ENCODE assay signal across 8 cellular contexts in the genomic region with DNA sequence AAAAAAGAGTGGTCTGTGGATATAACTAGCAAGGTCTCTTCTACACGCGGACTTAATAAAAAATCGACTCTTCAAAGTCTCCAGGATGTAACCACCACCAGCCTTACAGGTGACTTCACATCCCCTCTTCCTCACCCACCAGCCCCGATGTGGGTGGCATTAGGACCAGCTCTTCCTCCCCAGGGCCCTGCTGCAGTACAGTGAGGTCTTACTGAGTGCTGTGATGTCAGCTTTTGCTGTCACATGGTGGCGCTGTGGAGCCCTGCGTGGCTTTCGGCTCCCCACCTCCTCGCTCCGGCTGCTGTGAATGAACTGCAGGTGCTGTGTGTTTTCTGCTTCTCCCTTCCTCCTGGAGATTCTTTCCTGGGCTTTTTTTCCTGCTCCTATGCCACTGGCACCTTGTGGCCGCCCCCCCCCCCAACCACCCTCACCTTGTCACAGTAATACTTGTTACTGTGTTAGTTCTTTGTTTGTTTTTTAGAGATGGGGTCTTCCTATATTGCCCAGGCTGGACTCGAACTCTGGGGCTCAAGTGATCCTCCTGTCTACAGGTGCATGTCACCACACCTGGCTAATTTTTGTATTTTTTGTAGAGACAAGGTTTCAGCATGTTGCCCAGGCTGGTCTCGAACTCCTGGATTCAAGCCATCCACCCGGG. TPM values are rescaled to one million over a fixed set of nuclear protein-coding genes. Genes with fewer than 3 reads are reported as not detected.
DNase-seq lines count a peak whose midpoint lies in the region; ATAC-seq, FAIRE-seq and TF ChIP-seq lines count a peak whose summit lies in the region.

No MANE protein-coding gene starts in this region.

- DNase-seq in NCI-H460 (ENCODE audit: extremely low read depth, low read depth) (peak; percentile 81), bronchial epithelial cell (ENCODE audit: low read depth) (peak; percentile 70), kidney glomerular epithelial cell (lab: John Stamatoyannopoulos, UW) (peak; percentile 61), epidermal melanocyte (ENCODE audit: insufficient read length, low spot score) (no peak)
- DNase-seq in stimulated activated CD4-positive, alpha-beta T cell treated with anti-CD3 and anti-CD28 coated beads, Interleukin-2, amount 100 ng/mL, for 48 hours = peak; percentile 88 to 90

- H3F3A ChIP-seq in DOHH2 (ENCODE audit: control insufficient read depth, insufficient read depth) = no peaks in the 10 kb centered on the region

- no peaks in the 10 kb centered on the region for H3K9me3 ChIP-seq in DOHH2 (ENCODE audit: control insufficient read depth, insufficient read depth, low read length)

- no peaks in the 10 kb centered on the region for H3K9me2 ChIP-seq in DOHH2 (replicated peaks; ENCODE audit: control insufficient read depth, low read length)

- H4K20me1 ChIP-seq in DOHH2 (ENCODE audit: control insufficient read depth, insufficient read depth, low read depth, low read length) = no peaks in the 10 kb centered on the region

- no peak overlapping the region for H3K27ac ChIP-seq in DOHH2 (ENCODE audit: low read depth, low read length)

- no peak for FAIRE-seq in bronchial epithelial cell (lab: Jason Lieb, UNC)

- H3K79me2 ChIP-seq in DOHH2 (ENCODE audit: control insufficient read depth, low read length) = no peaks in the 10 kb centered on the region

- H3K4me3 ChIP-seq in DOHH2 (ENCODE audit: low read length) (no peak overlapping the region), bronchial epithelial cell (ENCODE audit: low read depth, low read length) (no peak overlapping the region)

- H3K36me3 ChIP-seq in DOHH2 (ENCODE audit: control insufficient read depth, low read length) (no peaks in the 10 kb centered on the region), bronchial epithelial cell (ENCODE audit: control insufficient read depth, insufficient read depth, low read length) (no peaks in the 10 kb centered on the region)

- H3K4me2 ChIP-seq in DOHH2 (ENCODE audit: low read length) = peak overlapping the region; percentile 15; the same call in 1 of the 2 replicates

- H3K27me3 ChIP-seq in DOHH2 (ENCODE audit: control insufficient read depth, low read length) (peaks cover 20% of the 10 kb centered on the region), bronchial epithelial cell (ENCODE audit: control insufficient read depth, insufficient read depth, low read length) (peaks cover 8% of the 10 kb centered on the region)

- peaks cover 16% of the 10 kb centered on the region for H3K4me1 ChIP-seq in DOHH2 (ENCODE audit: control insufficient read depth, low read length)

- peak; percentile 76 for ATAC-seq in HG03159 (IDR thresholded peaks at IDR 0.05; ENCODE audit: unreplicated experiment)
- ATAC-seq in activated CD4-positive, CD25-positive, alpha-beta regulatory T cell treated with anti-CD3 and anti-CD28 coated beads, Interleukin-2, amount 50 U/mL, for 24 hours = peak; percentile 93 to 97

- TF ChIP-seq CTCF in DOHH2 (IDR thresholded peaks at IDR 0.05; ENCODE audit: low read depth, low read length, poor library complexity, severe bottlenecking) (peak; percentile 92), bronchial epithelial cell (IDR thresholded peaks at IDR 0.05; ENCODE audit: insufficient read depth, low read length, severe bottlenecking) (peak; percentile 96)

RNA-seq across cellular contexts. Expression of a gene that starts 15.8 kb away (rescaled TPM):
- total RNA-seq in NCI-H460 (2014; rRNA removed; shearing (Covaris generic)) = 27.7 and 28.7 TPM in 2 replicates
- 15.5 and 32.5 TPM in 2 replicates for polyA plus RNA-seq in NCI-H460 (2014; cell fraction: nucleus; rRNA removed)
- total RNA-seq in bronchial epithelial cell = 16.5 and 19.2 TPM in 2 replicates
